In the genomic region with DNA sequence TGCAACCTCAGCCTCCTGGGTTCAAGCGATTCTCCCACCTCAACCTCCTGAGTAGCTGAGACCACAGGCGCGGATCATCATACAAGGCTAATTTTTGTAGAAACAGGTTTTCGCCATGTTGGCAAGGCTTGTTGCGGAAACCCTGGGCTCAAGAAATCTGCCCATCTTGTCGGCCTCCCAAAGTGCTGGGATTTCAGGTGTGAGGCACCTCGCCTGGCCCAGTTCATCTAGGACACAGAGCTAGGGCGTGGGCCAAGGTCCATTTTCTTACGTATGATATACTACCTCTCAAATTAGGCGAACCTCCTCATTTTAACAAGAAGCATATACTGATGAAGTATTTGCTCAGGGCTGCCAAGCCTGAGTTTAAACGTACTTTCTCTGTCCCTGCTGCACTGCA, we compare ENCODE assay signal across 9 cellular contexts. TPM values are rescaled to one million over a fixed set of nuclear protein-coding genes. Genes with fewer than 3 reads are reported as not detected.
DNase-seq lines count a peak whose midpoint lies in the region; ATAC-seq and FAIRE-seq lines count a peak whose summit lies in the region.
"Had no signal": no experiment of that assay in that cellular context is flagged by ENCODE, and none has a peak within 500 bp of the region (broad histone marks: within the 10 kb centered on the region; RNA-seq: fewer than 3 reads in every experiment).

No MANE protein-coding gene starts in this region.

- H3K27me3 Mint-ChIP-seq in activated T-helper 2 cell treated with anti-CD3 and anti-CD28 coated beads, Interferon-gamma antibody, Interleukin-2, Interleukin-4, amounts not matched to agents 10 μg/mL and 5 μg/mL and 100 μg/mL, durations not matched to agents 14 hours and 24 hours and 36 hours (ENCODE audit: low read depth) = no peaks in the 10 kb centered on the region

- H3K4me1 ChIP-seq in iPS-15b (ENCODE audit: control insufficient read depth, insufficient read depth, low read length) = peaks cover 7% of the 10 kb centered on the region

- peak overlapping the region; percentile 97 for H3K4me3 ChIP-seq in iPS-15b (ENCODE audit: low read depth, low read length)

- H3K9me3 ChIP-seq in iPS-15b (ENCODE audit: control insufficient read depth, insufficient read depth, low read length) = no peaks in the 10 kb centered on the region

- H3K36me3 Mint-ChIP-seq in activated T-helper 2 cell treated with anti-CD3 and anti-CD28 coated beads, Interferon-gamma antibody, Interleukin-2, Interleukin-4, amounts not matched to agents 10 μg/mL and 5 μg/mL and 100 μg/mL, durations not matched to agents 14 hours and 24 hours and 36 hours (ENCODE audit: low read depth) = peaks cover 67% of the 10 kb centered on the region

- DNase-seq in stimulated activated CD4-positive, alpha-beta T cell treated with anti-CD3 and anti-CD28 coated beads, Interleukin-4, amount 100 ng/mL, for 24 hours = peak; percentile 12
- no peak for DNase-seq in stimulated activated CD4-positive, alpha-beta T cell treated with anti-CD3 and anti-CD28 coated beads, Interleukin-4, amount 100 ng/mL, for 4 hours
- no peak for DNase-seq in activated T-helper 2 cell treated with anti-CD3 and anti-CD28 coated beads, Interferon-gamma antibody, Interleukin-2, Interleukin-4, amounts not matched to agents 10 μg/mL and 5 μg/mL and 100 μg/mL, durations not matched to agents 14 hours and 24 hours and 36 hours (ENCODE audit: low spot score)
- DNase-seq in GOT3 (lab: John Stamatoyannopoulos, UW) = no peak
- DNase-seq in HTR-8/SVneo (ENCODE audit: insufficient read length, low spot score) = no peak
- DNase-seq: NCI-H2081 had no signal

- no peaks in the 10 kb centered on the region for H3K27me3 ChIP-seq in iPS-15b (ENCODE audit: control insufficient read depth, insufficient read depth, low read length)

- H3K9ac ChIP-seq in iPS-15b (ENCODE audit: low read depth, low read length) = peak overlapping the region; percentile 100

- no peaks in the 10 kb centered on the region for H3K9me3 Mint-ChIP-seq in activated T-helper 2 cell treated with anti-CD3 and anti-CD28 coated beads, Interferon-gamma antibody, Interleukin-2, Interleukin-4, amounts not matched to agents 10 μg/mL and 5 μg/mL and 100 μg/mL, durations not matched to agents 14 hours and 24 hours and 36 hours

- ATAC-seq in GM18867 (IDR thresholded peaks at IDR 0.05; ENCODE audit: unreplicated experiment) (no peak), HG02981 (IDR thresholded peaks at IDR 0.05; ENCODE audit: unreplicated experiment) (no peak)

- H3K36me3 ChIP-seq in iPS-15b (ENCODE audit: control insufficient read depth, insufficient read depth, low read length) = peaks cover 18% of the 10 kb centered on the region

- peak overlapping the region; percentile 73 for H3K27ac Mint-ChIP-seq in activated T-helper 2 cell treated with anti-CD3 and anti-CD28 coated beads, Interferon-gamma antibody, Interleukin-2, Interleukin-4, amounts not matched to agents 10 μg/mL and 5 μg/mL and 100 μg/mL, durations not matched to agents 14 hours and 24 hours and 36 hours

- no peak for FAIRE-seq in HTR-8/SVneo (lab: Jason Lieb, UNC)

- H3K4me3 Mint-ChIP-seq in activated T-helper 2 cell treated with anti-CD3 and anti-CD28 coated beads, Interferon-gamma antibody, Interleukin-2, Interleukin-4, amounts not matched to agents 10 μg/mL and 5 μg/mL and 100 μg/mL, durations not matched to agents 14 hours and 24 hours and 36 hours (ENCODE audit: low read depth) = peak overlapping the region; percentile 92

- intact Hi-C loops in activated T-helper 2 cell treated with anti-CD3 and anti-CD28 coated beads, Interferon-gamma antibody, Interleukin-2, Interleukin-4, amounts not matched to agents 10 μg/mL and 5 μg/mL and 100 μg/mL, durations not matched to agents 14 hours and 24 hours and 36 hours (cut with micrococcal nuclease) = no loop called here

- H3K4me1 Mint-ChIP-seq in activated T-helper 2 cell treated with anti-CD3 and anti-CD28 coated beads, Interferon-gamma antibody, Interleukin-2, Interleukin-4, amounts not matched to agents 10 μg/mL and 5 μg/mL and 100 μg/mL, durations not matched to agents 14 hours and 24 hours and 36 hours (ENCODE audit: low read depth) = peaks cover 46% of the 10 kb centered on the region

RNA-seq across cellular contexts. Expression of a gene that starts 2.1 kb away (rescaled TPM):
- total RNA-seq in activated T-helper 2 cell treated with anti-CD3 and anti-CD28 coated beads, Interferon-gamma antibody, Interleukin-2, Interleukin-4, amounts not matched to agents 10 μg/mL and 5 μg/mL and 100 μg/mL, durations not matched to agents 14 hours and 24 hours and 36 hours = 1,969 and 2,120 TPM in 2 replicates

RNA-seq across cellular contexts. Expression of a gene that starts 14.7 kb away (rescaled TPM):
- 44.2 and 45.4 TPM in 2 replicates for total RNA-seq in activated T-helper 2 cell treated with anti-CD3 and anti-CD28 coated beads, Interferon-gamma antibody, Interleukin-2, Interleukin-4, amounts not matched to agents 10 μg/mL and 5 μg/mL and 100 μg/mL, durations not matched to agents 14 hours and 24 hours and 36 hours

RNA-seq across cellular contexts. Expression of a gene that starts 36.4 kb away (rescaled TPM):
- 278 and 292 TPM in 2 replicates for total RNA-seq in activated T-helper 2 cell treated with anti-CD3 and anti-CD28 coated beads, Interferon-gamma antibody, Interleukin-2, Interleukin-4, amounts not matched to agents 10 μg/mL and 5 μg/mL and 100 μg/mL, durations not matched to agents 14 hours and 24 hours and 36 hours

RNA-seq across cellular contexts. Expression of a gene that starts 36.5 kb away (rescaled TPM):
- 57.0 and 57.9 TPM in 2 replicates for total RNA-seq in activated T-helper 2 cell treated with anti-CD3 and anti-CD28 coated beads, Interferon-gamma antibody, Interleukin-2, Interleukin-4, amounts not matched to agents 10 μg/mL and 5 μg/mL and 100 μg/mL, durations not matched to agents 14 hours and 24 hours and 36 hours

RNA-seq across cellular contexts. Expression of a gene that starts 51.0 kb away (rescaled TPM):
- total RNA-seq in activated T-helper 2 cell treated with anti-CD3 and anti-CD28 coated beads, Interferon-gamma antibody, Interleukin-2, Interleukin-4, amounts not matched to agents 10 μg/mL and 5 μg/mL and 100 μg/mL, durations not matched to agents 14 hours and 24 hours and 36 hours = 10.5 and 11.4 TPM in 2 replicates
